In genomic region chr1:93758842-93759515, GRCh38 we compare ENCODE assay signal across 9 cellular contexts.
DNase-seq lines count a peak whose midpoint lies in the region; ATAC-seq, FAIRE-seq and TF ChIP-seq lines count a peak whose summit lies in the region.
"Had no signal": no experiment of that assay in that cellular context is flagged by ENCODE, and none has a peak within 500 bp of the region (broad histone marks: within the 10 kb centered on the region; RNA-seq: fewer than 3 reads in every experiment).

No MANE protein-coding gene starts in this region.

- DNase-seq in A549 (ENCODE audit: low read depth in 1 of 2, low spot score in 1 of 2): peak in 1 of 2 experiments; percentile 34
- peak; percentile 72 for DNase-seq in activated CD8-positive, alpha-beta T cell treated with anti-CD3 and anti-CD28 coated beads, Interleukin-2, amount 10 ng/mL, durations not matched to agents 7 days and 5 days
- DNase-seq in right cardiac atrium: peak; percentile 55 to 71 (median 69)
- DNase-seq in retina: no peak
- DNase-seq in Caco-2: no peak
- no peak for DNase-seq in NCI-H2196 treated with DMSO at 0.1 percent for 48 hours (lab: John Stamatoyannopoulos, UW; ENCODE audit: unreplicated experiment)

- H3K4me3 Mint-ChIP-seq in activated CD8-positive, alpha-beta T cell treated with anti-CD3 and anti-CD28 coated beads, Interleukin-2, amount 10 ng/mL, durations not matched to agents 7 days and 5 days: no peak overlapping the region
- H3K4me3 Mint-ChIP-seq in Caco-2 (ENCODE audit: unreplicated experiment): no peak overlapping the region

- 61% methylated on average over 7 of the region's 7 CpGs for WGBS in A549 (ENCODE audit: missing lambda C conversion rate)
- WGBS in right cardiac atrium: 56% methylated on average over 7 of the region's 7 CpGs

- no TSS peak for BruUV-seq in Caco-2 (replicated peaks; lab: Mats Ljungman, UMichigan)

- no peak for TF ChIP-seq RAD21 in A549 (conservative IDR thresholded peaks at IDR 0.05 in 1 of 2, IDR thresholded peaks at IDR 0.05 in 1 of 2)
- TF ChIP-seq RAD21 in Ishikawa (IDR thresholded peaks at IDR 0.05; ENCODE audit: low read depth): no peak

- peak overlapping the region; percentile 79 for H3K27ac Mint-ChIP-seq in activated CD8-positive, alpha-beta T cell treated with anti-CD3 and anti-CD28 coated beads, Interleukin-2, amount 10 ng/mL, durations not matched to agents 7 days and 5 days
- H3K27ac Mint-ChIP-seq in Caco-2 (ENCODE audit: unreplicated experiment): no peak overlapping the region

- TF ChIP-seq CTCF in A549 (IDR thresholded peaks at IDR 0.05): no peak
- TF ChIP-seq CTCF in Caco-2 (IDR thresholded peaks at IDR 0.05; ENCODE audit: insufficient read depth in 1 of 2, low read depth in 1 of 2, low read length in 1 of 2, severe bottlenecking in 1 of 2, unreplicated experiment in 1 of 2): no peak

- no peak for FAIRE-seq in A549 (lab: Jason Lieb, UNC)

- ATAC-seq in A549: peak in 1 of 2 experiments; percentile 50; a peak in 3 of 6 replicates
- ATAC-seq in activated CD8-positive, alpha-beta T cell treated with anti-CD3 and anti-CD28 coated beads, Interleukin-2, amount 10 ng/mL, durations not matched to agents 7 days and 5 days: peak; percentile 80
- ATAC-seq in right cardiac atrium: peak; percentile 32 to 74
- ATAC-seq in HG02678 (IDR thresholded peaks at IDR 0.05; ENCODE audit: unreplicated experiment): no peak

- peaks cover 41% of the 10 kb centered on the region for H3K4me1 ChIP-seq in A549
- H3K4me1 ChIP-seq in right cardiac atrium (ENCODE audit: control insufficient read depth, insufficient read depth, low read length): peaks cover 5% of the 10 kb centered on the region
- H3K4me1 ChIP-seq in Caco-2: peaks cover 8% of the 10 kb centered on the region

- H3K4me3 ChIP-seq in A549 (no peak overlapping the region), right cardiac atrium (ENCODE audit: low read length) (no peak overlapping the region), Caco-2 (ENCODE audit: low read depth, low read length) (no peak overlapping the region)
- H3K4me3 ChIP-seq: ovary had no signal

- H3K27me3 ChIP-seq in right cardiac atrium (ENCODE audit: control insufficient read depth, insufficient read depth) (no peaks in the 10 kb centered on the region), Caco-2 (replicated peaks; ENCODE audit: control insufficient read depth, insufficient read depth, low read length) (no peaks in the 10 kb centered on the region)
- H3K27me3 ChIP-seq: ovary had no signal

- H3K36me3 Mint-ChIP-seq in activated CD8-positive, alpha-beta T cell treated with anti-CD3 and anti-CD28 coated beads, Interleukin-2, amount 10 ng/mL, durations not matched to agents 7 days and 5 days (ENCODE audit: low read depth): peaks cover 4% of the 10 kb centered on the region
- H3K36me3 Mint-ChIP-seq in Caco-2 (ENCODE audit: insufficient read depth, unreplicated experiment): no peaks in the 10 kb centered on the region

- H3K9me3 ChIP-seq in A549: no peaks in the 10 kb centered on the region
- H3K9me3 ChIP-seq in right cardiac atrium (ENCODE audit: control insufficient read depth, low read length): no peaks in the 10 kb centered on the region
- H3K9me3 ChIP-seq in Caco-2: no peaks in the 10 kb centered on the region
- H3K9me3 ChIP-seq: ovary had no signal

- CTCF ChIA-PET in A549 (lab: Yijun Ruan, JAX): interaction anchor here (0.9 to 1.4 kb wide), 2 partner anchors 54 to 55 kb away, joined by 3 to 4 read pairs; no protein-coding TSS in a partner anchor
- CTCF ChIA-PET in activated CD8-positive, alpha-beta T cell treated with anti-CD3 and anti-CD28 coated beads, Interleukin-2, amount 10 ng/mL, durations not matched to agents 7 days and 5 days (lab: Charles Lee): interaction anchor here (1.1 to 1.9 kb wide), 4 partner anchors 9 to 130 kb away, joined by 3 to 5 read pairs (median 4); no protein-coding TSS in a partner anchor
- CTCF ChIA-PET in Caco-2 (lab: Charles Lee): no interaction called here

- peaks cover 33% of the 10 kb centered on the region for H3K4me1 Mint-ChIP-seq in activated CD8-positive, alpha-beta T cell treated with anti-CD3 and anti-CD28 coated beads, Interleukin-2, amount 10 ng/mL, durations not matched to agents 7 days and 5 days (ENCODE audit: low read depth)
- no peaks in the 10 kb centered on the region for H3K4me1 Mint-ChIP-seq in Caco-2 (ENCODE audit: low read depth, unreplicated experiment)

- TF ChIP-seq POLR2A in A549 (IDR thresholded peaks at IDR 0.05; ENCODE audit: low read length): no peak

- intact Hi-C loops in right cardiac atrium (cut with DNase I) (no loop called here), Caco-2 (cut with micrococcal nuclease; ENCODE audit: unreplicated experiment) (no loop called here)

- H3K27ac ChIP-seq in A549: peak overlapping the region; percentile 40 to 81; a peak in 5 of 6 replicates
- H3K27ac ChIP-seq in right cardiac atrium (ENCODE audit: low read length): no peak overlapping the region
- H3K27ac ChIP-seq: ovary had no signal

- H3K4me2 ChIP-seq in A549: 0 out of 3 replicates have a peak overlapping the region, but pooled peaks have one; percentile 21

- TF ChIP-seq EP300 in A549 (IDR thresholded peaks at IDR 0.05): no peak
- TF ChIP-seq EP300 in Ishikawa (IDR thresholded peaks at IDR 0.05; ENCODE audit: borderline replicate concordance): no peak

- peaks cover 2% of the 10 kb centered on the region for H3K27me3 Mint-ChIP-seq in activated CD8-positive, alpha-beta T cell treated with anti-CD3 and anti-CD28 coated beads, Interleukin-2, amount 10 ng/mL, durations not matched to agents 7 days and 5 days (ENCODE audit: low read depth)
- no peaks in the 10 kb centered on the region for H3K27me3 Mint-ChIP-seq in Caco-2 (ENCODE audit: insufficient read depth, unreplicated experiment)

- H3K9me3 Mint-ChIP-seq in activated CD8-positive, alpha-beta T cell treated with anti-CD3 and anti-CD28 coated beads, Interleukin-2, amount 10 ng/mL, durations not matched to agents 7 days and 5 days (ENCODE audit: insufficient read depth): no peaks in the 10 kb centered on the region
- H3K9me3 Mint-ChIP-seq in Caco-2 (ENCODE audit: unreplicated experiment): no peaks in the 10 kb centered on the region

- POLR2A ChIA-PET in A549 (lab: Yijun Ruan, JAX) (no interaction called here), Caco-2 (lab: Charles Lee) (no interaction called here)
- POLR2A ChIA-PET in activated CD8-positive, alpha-beta T cell treated with anti-CD3 and anti-CD28 coated beads, Interleukin-2, amount 10 ng/mL, durations not matched to agents 7 days and 5 days (lab: Charles Lee): interaction anchor here (1.4 kb wide), 1 partner anchor 120 kb away, joined by 4 read pairs; the partner anchor contains the start of gene DNTTIP2

- no peaks in the 10 kb centered on the region for H3K36me3 ChIP-seq in Caco-2 (ENCODE audit: control insufficient read depth, insufficient read depth, low read length)
- H3K36me3 ChIP-seq: ovary had no signal

TF ChIP-seq in A549, 52 proteins besides CTCF, POLR2A, EP300 and RAD21 (continues in another document):
- TF ChIP-seq RNF2 (IDR thresholded peaks at IDR 0.05; ENCODE audit: borderline replicate concordance, low read depth) (no peak), NPAS2 (CRISPR knock-in tag; IDR thresholded peaks at IDR 0.05; ENCODE audit: borderline replicate concordance) (no peak), MAX (IDR thresholded peaks at IDR 0.05) (no peak), HOXA7 (CRISPR knock-in tag; IDR thresholded peaks at IDR 0.05) (no peak), CHD2 (IDR thresholded peaks at IDR 0.05; ENCODE audit: low read length, partially characterized antibody) (no peak), RCOR1 (IDR thresholded peaks at IDR 0.05; ENCODE audit: low read depth, low read length) (no peak), PBX3 (IDR thresholded peaks at IDR 0.05) (no peak), SMC3 (IDR thresholded peaks at IDR 0.05) (no peak), HOXB5 (CRISPR knock-in tag; IDR thresholded peaks at IDR 0.05) (no peak), HOXB13 (CRISPR knock-in tag; IDR thresholded peaks at IDR 0.05; ENCODE audit: low read depth) (no peak)

TF ChIP-seq in Ishikawa, 13 proteins besides CTCF, POLR2A, EP300 and RAD21:
- TF ChIP-seq NFIC (IDR thresholded peaks at IDR 0.05) (peak; percentile 42; the same call in 1 of the 2 replicates), TAF1 (IDR thresholded peaks at IDR 0.05; ENCODE audit: low read depth) (no peak)

Comparison
In these comparisons a context has a peak if more than half of its experiments do, and no peak if none do; other contexts are left out.
1. DNase-seq: peak in activated CD8-positive, alpha-beta T cell treated with anti-CD3 and anti-CD28 coated beads, Interleukin-2, amount 10 ng/mL, durations not matched to agents 7 days and 5 days (single experiment) and right cardiac atrium (3 of 3); none in retina (single experiment), Caco-2 (0 of 2) and NCI-H2196 treated with DMSO at 0.1 percent for 48 hours (single experiment).